Comparison of ENCODE assay signal across 8 cellular contexts in genomic region chr19:19120308-19121156, GRCh38. TPM values are rescaled to one million over a fixed set of nuclear protein-coding genes. Genes with fewer than 3 reads are reported as not detected.
A peak's percentile ranks its signal among the peaks of the same experiment; 100 is the strongest.
DNase-seq lines count a peak whose midpoint lies in the region; ATAC-seq and TF ChIP-seq lines count a peak whose summit lies in the region.

No MANE protein-coding gene starts in this region.

- H3K36me3 ChIP-seq in NT2/D1 (ENCODE audit: insufficient read depth, insufficient read length, low read length), result peaks cover 31% of the 10 kb centered on the region
- H3K36me3 ChIP-seq in osteoblast (ENCODE audit: insufficient read depth, low read length), result no peaks in the 10 kb centered on the region
- H3K36me3 ChIP-seq in thyroid gland, result peaks cover 7 to 11% of the 10 kb centered on the region in 2 donors

- 61 to 66% methylated on average over 24 to 29 of the region's 34 CpGs for WGBS in thyroid gland, 2 donors

- DNase-seq in H4 (ENCODE audit: low spot score), result peak; percentile 39
- peak; percentile 91 for DNase-seq in NT2/D1 (ENCODE audit: low read depth, low spot score)
- peak; percentile 71 for DNase-seq in fibroblast of mammary gland (ENCODE audit: low read depth)
- peak; percentile 72 for DNase-seq in osteoblast (ENCODE audit: insufficient read length, low spot score, missing footprints)
- no peak for DNase-seq in thyroid gland
- DNase-seq in activated effector memory CD4-positive, alpha-beta T cell treated with anti-CD3 and anti-CD28 coated beads, Interleukin-2, amount 50 U/mL, for 16 hours, result no peak

- intact Hi-C loops in thyroid gland (cut with DNase I), result no loop called here

- H3K9me3 ChIP-seq in NT2/D1 (ENCODE audit: insufficient read depth, low read length) (peaks cover 13% of the 10 kb centered on the region), osteoblast (ENCODE audit: low read depth, low read length) (peaks cover 5% of the 10 kb centered on the region), thyroid gland (no peaks in the 10 kb centered on the region)

- H3K27ac ChIP-seq in osteoblast (ENCODE audit: low read depth, low read length) (no peak overlapping the region), thyroid gland (no peak overlapping the region)

- no peak overlapping the region for H3K4me2 ChIP-seq in osteoblast (ENCODE audit: insufficient read depth, low read length)

- TF ChIP-seq POLR2A in thyroid gland (IDR thresholded peaks at IDR 0.05), result no peak

- no peak for ATAC-seq in GM19324 (IDR thresholded peaks at IDR 0.05; ENCODE audit: low FRiP score, unreplicated experiment)
- ATAC-seq in GM19467 (IDR thresholded peaks at IDR 0.05; ENCODE audit: unreplicated experiment), result no peak

- TF ChIP-seq CTCF in fibroblast of mammary gland (conservative IDR thresholded peaks at IDR 0.05; ENCODE audit: control insufficient read depth, insufficient read depth, low read depth, low read length) (no peak), osteoblast (IDR thresholded peaks at IDR 0.05; ENCODE audit: extremely low read depth, low read depth, low read length) (no peak), thyroid gland (IDR thresholded peaks at IDR 0.05) (no peak)

- H3K9ac ChIP-seq in NT2/D1 (ENCODE audit: insufficient read length, low read depth), result peak overlapping the region; percentile 85

- H3K27me3 ChIP-seq in NT2/D1 (ENCODE audit: insufficient read depth, insufficient read length) (no peaks in the 10 kb centered on the region), osteoblast (ENCODE audit: insufficient read depth, low read length) (no peaks in the 10 kb centered on the region), thyroid gland (no peaks in the 10 kb centered on the region)

- no peaks in the 10 kb centered on the region for H4K20me1 ChIP-seq in osteoblast (ENCODE audit: insufficient read depth, low read length)

- H2AFZ ChIP-seq in osteoblast (ENCODE audit: low read length), result no peak overlapping the region

- H3K79me2 ChIP-seq in osteoblast (ENCODE audit: insufficient read depth, low read length), result no peaks in the 10 kb centered on the region

- peaks cover 16% of the 10 kb centered on the region for H3K4me1 ChIP-seq in NT2/D1 (ENCODE audit: insufficient read depth, insufficient read length)
- no peaks in the 10 kb centered on the region for H3K4me1 ChIP-seq in osteoblast (ENCODE audit: insufficient read depth, low read length)
- no peaks in the 10 kb centered on the region for H3K4me1 ChIP-seq in thyroid gland

- H3K4me3 ChIP-seq in NT2/D1 (ENCODE audit: insufficient read length, low read depth) (peak overlapping the region; percentile 27), fibroblast of mammary gland (ENCODE audit: control insufficient read depth, low read depth, low read length) (no peak overlapping the region), osteoblast (ENCODE audit: insufficient read depth, low read length) (no peak overlapping the region), thyroid gland (replicated peaks in 1 of 3) (no peak overlapping the region)

RNA-seq across cellular contexts. Expression of gene TMEM161A, which starts 17.7 kb away (rescaled TPM):
- total RNA-seq in H4 (2014; rRNA removed; shearing (Covaris generic)), result 21.8 and 26.2 TPM in 2 replicates
- total RNA-seq in osteoblast, result 13.8 and 15.9 TPM in 2 replicates
- total RNA-seq in thyroid gland, result 10 to 100 TPM; 29.6 to 37.8 (median 33.1) TPM

RNA-seq across cellular contexts. Expression of gene MEF2B, which starts 49.5 kb away (rescaled TPM):
- 0.27 TPM in 1 of 2 replicates, not detected in the other for total RNA-seq in H4 (2014; rRNA removed; shearing (Covaris generic))
- 0.29 and 0.36 TPM in 2 replicates for total RNA-seq in osteoblast
- 1 to 10 TPM in 1 of 4 donors, under 1 TPM in 1, not detected in 2; 0.67 to 1.5 TPM for total RNA-seq in thyroid gland

RNA-seq across cellular contexts. Expression of gene SLC25A42, which starts 56.7 kb away (rescaled TPM):
- 4.2 and 6.3 TPM in 2 replicates for total RNA-seq in H4 (2014; rRNA removed; shearing (Covaris generic))
- total RNA-seq in osteoblast (5.4 and 5.6 TPM in 2 replicates), thyroid gland (10 to 100 TPM; 28.0 to 43.9 (median 33.9) TPM)

Comparison
In these comparisons a context has a peak if more than half of its experiments do, and no peak if none do; other contexts are left out.
1. DNase-seq: peak in H4 (single experiment), NT2/D1 (single experiment), fibroblast of mammary gland (single experiment) and osteoblast (single experiment); none in thyroid gland (0 of 2) and activated effector memory CD4-positive, alpha-beta T cell treated with anti-CD3 and anti-CD28 coated beads, Interleukin-2, amount 50 U/mL, for 16 hours (single experiment).